23 cellular contexts compared by ENCODE assay signal in the genomic region with DNA sequence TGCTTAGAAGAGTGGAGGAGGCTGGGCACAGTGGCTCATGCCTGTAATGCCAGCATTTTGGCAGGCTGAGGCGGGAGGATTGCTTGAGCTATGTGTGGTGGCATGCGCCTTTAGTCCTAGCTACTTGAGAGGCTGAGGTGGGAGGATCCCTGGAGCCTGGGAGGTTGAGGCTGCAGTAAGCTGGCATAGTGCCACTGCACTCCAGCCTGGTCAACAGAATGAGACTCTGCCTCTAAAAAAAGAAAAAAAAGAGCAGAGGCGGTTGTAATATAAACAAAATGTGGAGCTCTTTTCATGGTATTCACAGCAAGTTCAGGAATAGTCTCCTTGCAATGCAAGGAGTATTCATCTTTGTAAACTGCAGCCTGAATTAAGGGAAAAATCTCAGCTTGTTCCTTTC. TPM values are rescaled to one million over a fixed set of nuclear protein-coding genes. Genes with fewer than 3 reads are reported as not detected.
DNase-seq lines count a peak whose midpoint lies in the region; ATAC-seq and TF ChIP-seq lines count a peak whose summit lies in the region.
"Had no signal": no experiment of that assay in that cellular context is flagged by ENCODE, and none has a peak within 500 bp of the region (broad histone marks: within the 10 kb centered on the region; RNA-seq: fewer than 3 reads in every experiment).

No MANE protein-coding gene starts in this region.

- peaks cover 46% of the 10 kb centered on the region for H3K4me1 Mint-ChIP-seq in WTC11

- in situ Hi-C loops in gastrocnemius medialis (cut with MboI; ENCODE audit: low sequenced_read_pairs in 4 of 4), result loop anchor here in 1 of 4 donors (25.0 kb wide), 1 partner anchor 206 kb away; no protein-coding TSS in a partner anchor

- CTCF ChIA-PET in A673 (lab: Charles Lee), result no interaction called here
- CTCF ChIA-PET in WTC11 (lab: Charles Lee), result interaction anchor here (0.8 kb wide), 1 partner anchor 213 kb away, joined by 3 read pairs; no protein-coding TSS in a partner anchor

- BruUV-seq in A673 (replicated peaks; lab: Mats Ljungman, UMichigan), result no TSS peak

- H3K4me3 Mint-ChIP-seq in WTC11, result no peak overlapping the region
- H3K4me3 Mint-ChIP-seq: activated naive CD4-positive, alpha-beta T cell treated with anti-CD3 and anti-CD28 coated beads for 36 hours had no signal

- TF ChIP-seq POLR2A in gastrocnemius medialis (IDR thresholded peaks at IDR 0.05), result no peak

- no peaks in the 10 kb centered on the region for H3K9me3 Mint-ChIP-seq in WTC11
- H3K9me3 Mint-ChIP-seq: activated naive CD4-positive, alpha-beta T cell treated with anti-CD3 and anti-CD28 coated beads for 36 hours had no signal

- 0 out of 2 replicates have a peak overlapping the region, but pooled peaks have one; percentile 43 for H3K27ac Mint-ChIP-seq in WTC11
- H3K27ac Mint-ChIP-seq: activated naive CD4-positive, alpha-beta T cell treated with anti-CD3 and anti-CD28 coated beads for 36 hours had no signal

- H3K4me3 ChIP-seq in A673 (ENCODE audit: low read depth, low read length, poor library complexity, severe bottlenecking) (no peak overlapping the region), gastrocnemius medialis (no peak overlapping the region)
- H3K4me3 ChIP-seq: breast epithelium, coronary artery, heart left ventricle, SJCRH30, skin epidermis, suprapubic skin had no signal

- intact Hi-C loops in A673 (cut with micrococcal nuclease; ENCODE audit: unreplicated experiment) (no loop called here), gastrocnemius medialis (cut with DNase I; ENCODE audit: low total_unique reads) (no loop called here)

- no peaks in the 10 kb centered on the region for H3K36me3 Mint-ChIP-seq in WTC11

- no peak for ATAC-seq in WTC11
- no peak for ATAC-seq in gastrocnemius medialis
- ATAC-seq: heart left ventricle had no signal

- H3K27me3 Mint-ChIP-seq in WTC11 (ENCODE audit: low read depth), result no peaks in the 10 kb centered on the region

- H3K27me3 ChIP-seq in A673 (replicated peaks; ENCODE audit: insufficient read depth, low read depth, low read length, poor library complexity), result no peaks in the 10 kb centered on the region
- H3K27me3 ChIP-seq in gastrocnemius medialis, result no peaks in the 10 kb centered on the region
- H3K27me3 ChIP-seq: breast epithelium, heart left ventricle, neutrophil, SJCRH30, suprapubic skin had no signal

- DNase-seq in A673 (ENCODE audit: low spot score) (no peak), EL (peak; percentile 4), WTC11 (ENCODE audit: low spot score) (no peak), iris pigment epithelial cell (ENCODE audit: low read depth) (peak; percentile 22), cortex of kidney (lab: John Stamatoyannopoulos, UW) (no peak), gastrocnemius medialis (no peak), globus pallidus (ENCODE audit: low spot score) (no peak)
- DNase-seq in activated CD8-positive, alpha-beta memory T cell treated with anti-CD3 and anti-CD28 coated beads for 24 hours, result no peak
- DNase-seq: activated CD4-positive, alpha-beta T cell treated with anti-CD3 and anti-CD28 coated beads for 4 hours; activated naive CD4-positive, alpha-beta T cell treated with anti-CD3 and anti-CD28 coated beads for 36 hours; C1 segment of cervical spinal cord; heart left ventricle; KBM-7; mammary epithelial cell; NCI-H1436 treated with DMSO at 0.1 percent for 48 hours; NCI-H524 treated with DMSO at 0.1 percent for 48 hours; stimulated activated CD4-positive, alpha-beta T cell treated with anti-CD3 and anti-CD28 coated beads, Interleukin-2, amount 100 ng/mL, for 24 hours had no signal

- H3K36me3 ChIP-seq in A673 (ENCODE audit: insufficient read depth, low read length, poor library complexity, severe bottlenecking) (no peaks in the 10 kb centered on the region), gastrocnemius medialis (no peaks in the 10 kb centered on the region)
- H3K36me3 ChIP-seq: breast epithelium had no signal

- H3K27ac ChIP-seq in A673 (ENCODE audit: low read depth, low read length, poor library complexity, severe bottlenecking) (peak overlapping the region; percentile 5), gastrocnemius medialis (peak overlapping the region in 1 of 4 donors; percentile 1)
- H3K27ac ChIP-seq: breast epithelium, coronary artery, neutrophil, SJCRH30, skin epidermis, suprapubic skin had no signal

- POLR2A ChIA-PET in A673 (lab: Charles Lee; ENCODE audit: low non-redundant PET) (no interaction called here), WTC11 (lab: Charles Lee) (no interaction called here)

- no peaks in the 10 kb centered on the region for H3K9me3 ChIP-seq in A673 (ENCODE audit: low read depth, low read length, poor library complexity, severe bottlenecking)
- H3K9me3 ChIP-seq in gastrocnemius medialis, result no peaks in the 10 kb centered on the region
- H3K9me3 ChIP-seq: breast epithelium, heart left ventricle, neutrophil, SJCRH30, suprapubic skin had no signal

- peaks cover 15% of the 10 kb centered on the region for H3K4me1 ChIP-seq in A673 (ENCODE audit: insufficient read depth, low read length, poor library complexity, severe bottlenecking)
- H3K4me1 ChIP-seq in gastrocnemius medialis, result peaks cover 23 to 26% of the 10 kb centered on the region in 2 donors
- H3K4me1 ChIP-seq: breast epithelium, SJCRH30, suprapubic skin had no signal

- TF ChIP-seq CTCF in A673 (conservative IDR thresholded peaks at IDR 0.05; ENCODE audit: low read depth, low read length) (no peak), WTC11 (IDR thresholded peaks at IDR 0.05) (no peak), gastrocnemius medialis (IDR thresholded peaks at IDR 0.05 in 4 of 5, conservative IDR thresholded peaks at IDR 0.05 in 1 of 5) (no peak)

TF ChIP-seq in WTC11, 78 proteins besides CTCF, POLR2A, EP300 and RAD21 (continues in another document):
- TF ChIP-seq, protein P1, sequence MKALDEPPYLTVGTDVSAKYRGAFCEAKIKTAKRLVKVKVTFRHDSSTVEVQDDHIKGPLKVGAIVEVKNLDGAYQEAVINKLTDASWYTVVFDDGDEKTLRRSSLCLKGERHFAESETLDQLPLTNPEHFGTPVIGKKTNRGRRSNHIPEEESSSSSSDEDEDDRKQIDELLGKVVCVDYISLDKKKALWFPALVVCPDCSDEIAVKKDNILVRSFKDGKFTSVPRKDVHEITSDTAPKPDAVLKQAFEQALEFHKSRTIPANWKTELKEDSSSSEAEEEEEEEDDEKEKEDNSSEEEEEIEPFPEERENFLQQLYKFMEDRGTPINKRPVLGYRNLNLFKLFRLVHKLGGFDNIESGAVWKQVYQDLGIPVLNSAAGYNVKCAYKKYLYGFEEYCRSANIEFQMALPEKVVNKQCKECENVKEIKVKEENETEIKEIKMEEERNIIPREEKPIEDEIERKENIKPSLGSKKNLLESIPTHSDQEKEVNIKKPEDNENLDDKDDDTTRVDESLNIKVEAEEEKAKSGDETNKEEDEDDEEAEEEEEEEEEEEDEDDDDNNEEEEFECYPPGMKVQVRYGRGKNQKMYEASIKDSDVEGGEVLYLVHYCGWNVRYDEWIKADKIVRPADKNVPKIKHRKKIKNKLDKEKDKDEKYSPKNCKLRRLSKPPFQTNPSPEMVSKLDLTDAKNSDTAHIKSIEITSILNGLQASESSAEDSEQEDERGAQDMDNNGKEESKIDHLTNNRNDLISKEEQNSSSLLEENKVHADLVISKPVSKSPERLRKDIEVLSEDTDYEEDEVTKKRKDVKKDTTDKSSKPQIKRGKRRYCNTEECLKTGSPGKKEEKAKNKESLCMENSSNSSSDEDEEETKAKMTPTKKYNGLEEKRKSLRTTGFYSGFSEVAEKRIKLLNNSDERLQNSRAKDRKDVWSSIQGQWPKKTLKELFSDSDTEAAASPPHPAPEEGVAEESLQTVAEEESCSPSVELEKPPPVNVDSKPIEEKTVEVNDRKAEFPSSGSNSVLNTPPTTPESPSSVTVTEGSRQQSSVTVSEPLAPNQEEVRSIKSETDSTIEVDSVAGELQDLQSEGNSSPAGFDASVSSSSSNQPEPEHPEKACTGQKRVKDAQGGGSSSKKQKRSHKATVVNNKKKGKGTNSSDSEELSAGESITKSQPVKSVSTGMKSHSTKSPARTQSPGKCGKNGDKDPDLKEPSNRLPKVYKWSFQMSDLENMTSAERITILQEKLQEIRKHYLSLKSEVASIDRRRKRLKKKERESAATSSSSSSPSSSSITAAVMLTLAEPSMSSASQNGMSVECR (CRISPR knock-in tag; IDR thresholded peaks at IDR 0.05; ENCODE audit: borderline replicate concordance), result no peak
- TF ChIP-seq RORB (CRISPR knock-in tag; IDR thresholded peaks at IDR 0.05) (no peak), MLX (CRISPR knock-in tag; IDR thresholded peaks at IDR 0.05) (no peak), IRF2 (CRISPR knock-in tag; IDR thresholded peaks at IDR 0.05; ENCODE audit: borderline replicate concordance, low read depth) (no peak), SMAD4 (CRISPR knock-in tag; IDR thresholded peaks at IDR 0.05) (no peak), ZNF317 (CRISPR knock-in tag; IDR thresholded peaks at IDR 0.05; ENCODE audit: borderline replicate concordance, low read depth) (no peak), RELA (CRISPR knock-in tag; IDR thresholded peaks at IDR 0.05; ENCODE audit: borderline replicate concordance) (no peak), EMX1 (CRISPR knock-in tag; IDR thresholded peaks at IDR 0.05) (no peak)
- TF ChIP-seq, protein P2, sequence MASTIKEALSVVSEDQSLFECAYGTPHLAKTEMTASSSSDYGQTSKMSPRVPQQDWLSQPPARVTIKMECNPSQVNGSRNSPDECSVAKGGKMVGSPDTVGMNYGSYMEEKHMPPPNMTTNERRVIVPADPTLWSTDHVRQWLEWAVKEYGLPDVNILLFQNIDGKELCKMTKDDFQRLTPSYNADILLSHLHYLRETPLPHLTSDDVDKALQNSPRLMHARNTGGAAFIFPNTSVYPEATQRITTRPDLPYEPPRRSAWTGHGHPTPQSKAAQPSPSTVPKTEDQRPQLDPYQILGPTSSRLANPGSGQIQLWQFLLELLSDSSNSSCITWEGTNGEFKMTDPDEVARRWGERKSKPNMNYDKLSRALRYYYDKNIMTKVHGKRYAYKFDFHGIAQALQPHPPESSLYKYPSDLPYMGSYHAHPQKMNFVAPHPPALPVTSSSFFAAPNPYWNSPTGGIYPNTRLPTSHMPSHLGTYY (CRISPR knock-in tag; IDR thresholded peaks at IDR 0.05), result no peak

RNA-seq across cellular contexts. Expression of gene ARID2, which starts 27.2 kb away (rescaled TPM):
- total RNA-seq in A673 (2021), result 60.3 and 72.2 TPM in 2 replicates
- 33.9 to 47.0 TPM (median 38.1 TPM) in 3 replicates for total RNA-seq in WTC11 (2021)
- total RNA-seq in gastrocnemius medialis, result 10 to 100 TPM; 10.5 to 25.0 (median 11.7) TPM

Comparison
In these comparisons a context has a peak if more than half of its experiments do, and no peak if none do; other contexts are left out.
1. DNase-seq: peak in EL (single experiment) and iris pigment epithelial cell (single experiment); none in A673 (single experiment), WTC11 (single experiment), cortex of kidney (single experiment), gastrocnemius medialis (0 of 2), activated CD8-positive, alpha-beta memory T cell treated with anti-CD3 and anti-CD28 coated beads for 24 hours (single experiment) and globus pallidus (single experiment).